Comparison of ENCODE assay signal across 27 cellular contexts in the genomic region with DNA sequence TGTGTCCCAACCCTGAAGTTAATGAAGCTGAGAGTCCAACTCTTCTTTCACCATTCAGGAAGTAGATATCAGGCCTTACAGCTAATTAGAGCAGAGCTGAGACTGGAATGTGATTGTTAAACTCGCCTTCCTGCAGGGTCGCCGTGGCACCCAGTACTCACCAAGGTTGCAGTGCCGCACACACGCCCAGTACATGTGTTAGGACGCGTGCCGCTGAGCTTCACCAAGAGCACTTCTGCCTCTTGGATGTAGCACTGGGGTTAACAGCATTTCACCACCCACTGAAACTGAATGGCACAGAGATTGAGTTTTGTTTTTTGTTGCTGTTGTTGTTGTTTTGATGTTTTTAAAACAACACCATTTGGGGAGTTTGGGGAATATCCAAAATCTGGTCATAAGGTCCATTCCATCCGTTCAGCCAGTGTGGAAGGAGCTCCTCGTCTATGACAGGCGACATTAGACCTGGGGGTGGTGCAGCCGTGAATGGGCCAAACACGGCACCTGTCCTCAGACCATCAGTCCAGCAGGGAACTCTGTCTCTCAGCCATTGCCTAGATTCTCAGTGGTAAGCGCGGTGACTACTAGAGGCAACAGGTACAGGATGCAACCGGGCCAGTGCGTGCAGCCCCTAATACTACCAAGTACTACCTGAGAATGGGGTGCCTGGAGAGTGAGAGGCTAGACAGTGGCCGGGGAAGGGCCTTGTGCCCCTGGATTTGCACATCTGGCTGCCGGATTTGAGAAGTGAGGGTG.
"Had no signal": no experiment of that assay in that cellular context is flagged by ENCODE, and none has a peak within 500 bp of the region (broad histone marks: within the 10 kb centered on the region; RNA-seq: fewer than 3 reads in every experiment).

No MANE protein-coding gene starts in this region.

- H3K27ac ChIP-seq: ascending aorta, brain microvascular endothelial cell, esophagus squamous epithelium, gastrocnemius medialis, heart right ventricle, left lung, neutrophil, pancreas, testis had no signal

- DNase-seq: activated CD4-positive, alpha-beta T cell treated with anti-CD3 and anti-CD28 coated beads, Interleukin-2, amount 10 ng/mL, durations not matched to agents 7 days and 5 days; activated CD8-positive, alpha-beta memory T cell treated with anti-CD3 and anti-CD28 coated beads, Interleukin-2, amount 10 ng/mL, durations not matched to agents 7 days and 5 days; activated CD8-positive, alpha-beta T cell treated with anti-CD3 and anti-CD28 coated beads for 36 hours; activated gamma-delta T cell treated with Interleukin-2 at 50 U/mL for 16 hours; activated T-cell treated with anti-CD3 and anti-CD28 coated beads for 4 hours; brain microvascular endothelial cell; caudate nucleus; effector memory CD8-positive, alpha-beta T cell; esophagus squamous epithelium; gastrocnemius medialis; heart right ventricle; stimulated activated CD4-positive, alpha-beta T cell treated with anti-CD3 and anti-CD28 coated beads, Interleukin-2, amount 100 ng/mL, for 48 hours; stimulated activated CD8-positive, alpha-beta memory T cell treated with anti-CD3 and anti-CD28 coated beads, Interleukin-4, amount 100 ng/mL, for 48 hours; stimulated activated naive B cell treated with anti-CD40 and anti-IgM and Interleukin-4, amounts not matched to agents 10 μg/mL and 1 μg/mL and 100 μg/mL, for 72 hours; testis had no signal

- H3K4me1 ChIP-seq: ascending aorta, esophagus squamous epithelium, gastrocnemius medialis, left lung, pancreas, testis had no signal

- ATAC-seq: activated CD4-positive, CD25-positive, alpha-beta regulatory T cell treated with anti-CD3 and anti-CD28 coated beads, Interleukin-2, amount 50 U/mL, for 24 hours; activated CD8-positive, alpha-beta memory T cell treated with anti-CD3 and anti-CD28 coated beads, Interleukin-2, amount 10 ng/mL, durations not matched to agents 7 days and 5 days; activated CD8-positive, alpha-beta T cell treated with anti-CD3 and anti-CD28 coated beads for 36 hours; effector memory CD8-positive, alpha-beta T cell; gastrocnemius medialis; left lung; pancreas; sciatic nerve; SK-N-SH treated with all-trans-retinoic acid at 6 μM for 48 hours; stimulated activated naive B cell treated with anti-CD40 and anti-IgM and Interleukin-4, amounts not matched to agents 10 μg/mL and 1 μg/mL and 100 μg/mL, for 72 hours had no signal

- H3K4me3 ChIP-seq: ascending aorta, esophagus squamous epithelium, gastrocnemius medialis, heart right ventricle, left lung, pancreas, smooth muscle cell, testis had no signal

- H3K9me3 Mint-ChIP-seq: activated CD4-positive, alpha-beta T cell treated with anti-CD3 and anti-CD28 coated beads, Interleukin-2, amount 10 ng/mL, durations not matched to agents 7 days and 5 days; activated CD8-positive, alpha-beta T cell treated with anti-CD3 and anti-CD28 coated beads for 36 hours; activated naive CD4-positive, alpha-beta T cell treated with anti-CD3 and anti-CD28 coated beads, Interleukin-2, amount 50 U/mL, for 24 hours; effector memory CD8-positive, alpha-beta T cell; mesothelial cell of epicardium; nephron; stimulated activated naive B cell treated with anti-CD40 and anti-IgM and Interleukin-4, amounts not matched to agents 10 μg/mL and 1 μg/mL and 100 μg/mL, for 72 hours; type B pancreatic cell had no signal

- H3K4me1 Mint-ChIP-seq: mesothelial cell of epicardium, nephron had no signal

- H3K27me3 Mint-ChIP-seq: activated CD4-positive, alpha-beta T cell treated with anti-CD3 and anti-CD28 coated beads, Interleukin-2, amount 10 ng/mL, durations not matched to agents 7 days and 5 days; activated CD8-positive, alpha-beta memory T cell treated with anti-CD3 and anti-CD28 coated beads, Interleukin-2, amount 10 ng/mL, durations not matched to agents 7 days and 5 days; activated CD8-positive, alpha-beta T cell treated with anti-CD3 and anti-CD28 coated beads for 36 hours; activated naive CD4-positive, alpha-beta T cell treated with anti-CD3 and anti-CD28 coated beads, Interleukin-2, amount 50 U/mL, for 24 hours; effector memory CD8-positive, alpha-beta T cell; stimulated activated naive B cell treated with anti-CD40 and anti-IgM and Interleukin-4, amounts not matched to agents 10 μg/mL and 1 μg/mL and 100 μg/mL, for 72 hours; type B pancreatic cell had no signal

- H3K27ac Mint-ChIP-seq: activated CD4-positive, alpha-beta T cell treated with anti-CD3 and anti-CD28 coated beads, Interleukin-2, amount 10 ng/mL, durations not matched to agents 7 days and 5 days; activated CD8-positive, alpha-beta memory T cell treated with anti-CD3 and anti-CD28 coated beads, Interleukin-2, amount 10 ng/mL, durations not matched to agents 7 days and 5 days; activated CD8-positive, alpha-beta T cell treated with anti-CD3 and anti-CD28 coated beads for 36 hours; activated naive CD4-positive, alpha-beta T cell treated with anti-CD3 and anti-CD28 coated beads, Interleukin-2, amount 50 U/mL, for 24 hours; mesothelial cell of epicardium; nephron; stimulated activated naive B cell treated with anti-CD40 and anti-IgM and Interleukin-4, amounts not matched to agents 10 μg/mL and 1 μg/mL and 100 μg/mL, for 72 hours; type B pancreatic cell had no signal

- H3K27me3 ChIP-seq: ascending aorta, brain microvascular endothelial cell, esophagus squamous epithelium, gastrocnemius medialis, heart right ventricle, left lung, neutrophil, pancreas, testis had no signal

- H3K4me3 Mint-ChIP-seq: activated CD4-positive, alpha-beta T cell treated with anti-CD3 and anti-CD28 coated beads, Interleukin-2, amount 10 ng/mL, durations not matched to agents 7 days and 5 days; activated CD8-positive, alpha-beta memory T cell treated with anti-CD3 and anti-CD28 coated beads, Interleukin-2, amount 10 ng/mL, durations not matched to agents 7 days and 5 days; activated CD8-positive, alpha-beta T cell treated with anti-CD3 and anti-CD28 coated beads for 36 hours; activated naive CD4-positive, alpha-beta T cell treated with anti-CD3 and anti-CD28 coated beads, Interleukin-2, amount 50 U/mL, for 24 hours; effector memory CD8-positive, alpha-beta T cell; mesothelial cell of epicardium; nephron; stimulated activated naive B cell treated with anti-CD40 and anti-IgM and Interleukin-4, amounts not matched to agents 10 μg/mL and 1 μg/mL and 100 μg/mL, for 72 hours; type B pancreatic cell had no signal

- H3K9me3 ChIP-seq: ascending aorta, esophagus squamous epithelium, gastrocnemius medialis, heart right ventricle, left lung, neutrophil, pancreas, testis had no signal
